Comparison of ENCODE assay signal across 20 cellular contexts in genomic region chr15:88509964-88510363, GRCh38. TPM values are rescaled to one million over a fixed set of nuclear protein-coding genes. Genes with fewer than 3 reads are reported as not detected.
A peak's percentile ranks its signal among the peaks of the same experiment; 100 is the strongest.
DNase-seq lines count a peak whose midpoint lies in the region; ATAC-seq, FAIRE-seq and TF ChIP-seq lines count a peak whose summit lies in the region.
"Had no signal": no experiment of that assay in that cellular context is flagged by ENCODE, and none has a peak within 500 bp of the region (broad histone marks: within the 10 kb centered on the region; RNA-seq: fewer than 3 reads in every experiment).

No MANE protein-coding gene starts in this region.

- H4K20me1 ChIP-seq in GM23338 (replicated peaks; ENCODE audit: insufficient read depth): no peaks in the 10 kb centered on the region

- H3K4me3 ChIP-seq in right cardiac atrium (ENCODE audit: low read length): no peak overlapping the region
- no peak overlapping the region for H3K4me3 ChIP-seq in GM23338
- H3K4me3 ChIP-seq: A549, SK-N-MC had no signal

- no peaks in the 10 kb centered on the region for H3K79me2 ChIP-seq in GM23338 (replicated peaks; ENCODE audit: insufficient read depth)

- ATAC-seq in GM18870 (IDR thresholded peaks at IDR 0.05; ENCODE audit: unreplicated experiment): peak; percentile 56
- ATAC-seq in GM21360 (IDR thresholded peaks at IDR 0.05; ENCODE audit: unreplicated experiment): peak; percentile 37
- ATAC-seq in HG02938 (IDR thresholded peaks at IDR 0.05; ENCODE audit: unreplicated experiment): peak; percentile 59
- ATAC-seq in activated T-helper 17 cell treated with anti-CD3 and anti-CD28 coated beads, Interleukin-2, amount 50 U/mL, for 72 hours (replicated peaks): peak; percentile 32
- ATAC-seq in right cardiac atrium: no peak
- no peak for ATAC-seq in GM23338
- no peak for ATAC-seq in HG03196 (IDR thresholded peaks at IDR 0.05; ENCODE audit: unreplicated experiment)
- ATAC-seq: A549 had no signal

- no peak for FAIRE-seq in frontal cortex (lab: Jason Lieb, UNC)
- FAIRE-seq: A549, H54 had no signal

- H3K9me3 Mint-ChIP-seq in activated T-helper 17 cell treated with anti-CD3 and anti-CD28 coated beads, Interleukin-2, amount 50 U/mL, for 72 hours: no peaks in the 10 kb centered on the region
- no peaks in the 10 kb centered on the region for H3K9me3 Mint-ChIP-seq in GM23338
- H3K9me3 Mint-ChIP-seq: CD4-positive, CD25-positive, alpha-beta regulatory T cell had no signal

- H3F3A ChIP-seq in GM23338 (replicated peaks; ENCODE audit: low read depth): no peaks in the 10 kb centered on the region

- no peaks in the 10 kb centered on the region for H3K36me3 ChIP-seq in GM23338 (ENCODE audit: insufficient read depth)

- intact Hi-C loops in right cardiac atrium (cut with DNase I): no loop called here

- peaks cover 5% of the 10 kb centered on the region for H3K4me1 Mint-ChIP-seq in activated T-helper 17 cell treated with anti-CD3 and anti-CD28 coated beads, Interleukin-2, amount 50 U/mL, for 72 hours
- H3K4me1 Mint-ChIP-seq in GM23338: peaks cover 3% of the 10 kb centered on the region

- 0 out of 2 replicates have a peak, but pooled peaks cover 3% of the 10 kb centered on the region for H3K9me2 ChIP-seq in GM23338 (ENCODE audit: insufficient read depth)

- no peak overlapping the region for H3K27ac ChIP-seq in right cardiac atrium (ENCODE audit: low read length)
- H3K27ac ChIP-seq in GM23338 (ENCODE audit: low read depth): no peak overlapping the region
- H3K27ac ChIP-seq: A549, RWPE1, SK-N-MC had no signal

- no peak overlapping the region for H3K4me3 Mint-ChIP-seq in activated T-helper 17 cell treated with anti-CD3 and anti-CD28 coated beads, Interleukin-2, amount 50 U/mL, for 72 hours
- no peak overlapping the region for H3K4me3 Mint-ChIP-seq in GM23338
- H3K4me3 Mint-ChIP-seq: CD4-positive, CD25-positive, alpha-beta regulatory T cell had no signal

- H3K27ac Mint-ChIP-seq in activated T-helper 17 cell treated with anti-CD3 and anti-CD28 coated beads, Interleukin-2, amount 50 U/mL, for 72 hours: no peak overlapping the region
- no peak overlapping the region for H3K27ac Mint-ChIP-seq in GM23338
- H3K27ac Mint-ChIP-seq: CD4-positive, CD25-positive, alpha-beta regulatory T cell had no signal

- no peaks in the 10 kb centered on the region for H3K4me1 ChIP-seq in right cardiac atrium (ENCODE audit: control insufficient read depth, insufficient read depth, low read length)
- H3K4me1 ChIP-seq in GM23338 (ENCODE audit: insufficient read depth): peaks cover 3% of the 10 kb centered on the region
- H3K4me1 ChIP-seq: A549 had no signal

- no peaks in the 10 kb centered on the region for H3K27me3 ChIP-seq in right cardiac atrium (ENCODE audit: control insufficient read depth, insufficient read depth)
- peaks cover 10% of the 10 kb centered on the region; the same call in 1 of the 2 replicates for H3K27me3 ChIP-seq in GM23338 (ENCODE audit: insufficient read depth)

- DNase-seq in frontal cortex (ENCODE audit: low spot score in 2 of 2): no peak
- DNase-seq in right cardiac atrium: no peak
- DNase-seq in GM23338 (ENCODE audit: low spot score): no peak
- DNase-seq: CD4-positive, CD25-positive, alpha-beta regulatory T cell; DMS79; Kasumi-1; NCI-H1417; NCI-H1694 treated with DMSO at 0.1 percent for 48 hours; NCI-H69; SHP77 treated with DMSO at 0.1 percent for 48 hours; SW 1271 had no signal

- H2AFZ ChIP-seq in GM23338: no peak overlapping the region

- H3K9me3 ChIP-seq in right cardiac atrium (ENCODE audit: control insufficient read depth, low read length): no peaks in the 10 kb centered on the region
- H3K9me3 ChIP-seq: A549 had no signal

- peaks cover 51% of the 10 kb centered on the region for H3K36me3 Mint-ChIP-seq in activated T-helper 17 cell treated with anti-CD3 and anti-CD28 coated beads, Interleukin-2, amount 50 U/mL, for 72 hours (ENCODE audit: low read depth)
- H3K36me3 Mint-ChIP-seq in GM23338 (ENCODE audit: low read depth): peaks cover 16% of the 10 kb centered on the region; the same call in 1 of the 3 replicates

- H3K27me3 Mint-ChIP-seq in activated T-helper 17 cell treated with anti-CD3 and anti-CD28 coated beads, Interleukin-2, amount 50 U/mL, for 72 hours: no peaks in the 10 kb centered on the region
- no peaks in the 10 kb centered on the region for H3K27me3 Mint-ChIP-seq in GM23338 (ENCODE audit: insufficient read depth, low read depth, poor library complexity)
- H3K27me3 Mint-ChIP-seq: CD4-positive, CD25-positive, alpha-beta regulatory T cell had no signal

- TF ChIP-seq CTCF in GM23338 (conservative IDR thresholded peaks at IDR 0.05; ENCODE audit: low read depth in 2 of 2): no peak

- H3K4me2 ChIP-seq in GM23338: no peak overlapping the region
- H3K4me2 ChIP-seq: A549 had no signal

TF ChIP-seq in GM23338, 12 proteins besides CTCF, POLR2A, EP300 and RAD21 (continues in another document):
- no peak for TF ChIP-seq JUNB (IDR thresholded peaks at IDR 0.05; ENCODE audit: unreplicated experiment)
- TF ChIP-seq, protein P1, sequence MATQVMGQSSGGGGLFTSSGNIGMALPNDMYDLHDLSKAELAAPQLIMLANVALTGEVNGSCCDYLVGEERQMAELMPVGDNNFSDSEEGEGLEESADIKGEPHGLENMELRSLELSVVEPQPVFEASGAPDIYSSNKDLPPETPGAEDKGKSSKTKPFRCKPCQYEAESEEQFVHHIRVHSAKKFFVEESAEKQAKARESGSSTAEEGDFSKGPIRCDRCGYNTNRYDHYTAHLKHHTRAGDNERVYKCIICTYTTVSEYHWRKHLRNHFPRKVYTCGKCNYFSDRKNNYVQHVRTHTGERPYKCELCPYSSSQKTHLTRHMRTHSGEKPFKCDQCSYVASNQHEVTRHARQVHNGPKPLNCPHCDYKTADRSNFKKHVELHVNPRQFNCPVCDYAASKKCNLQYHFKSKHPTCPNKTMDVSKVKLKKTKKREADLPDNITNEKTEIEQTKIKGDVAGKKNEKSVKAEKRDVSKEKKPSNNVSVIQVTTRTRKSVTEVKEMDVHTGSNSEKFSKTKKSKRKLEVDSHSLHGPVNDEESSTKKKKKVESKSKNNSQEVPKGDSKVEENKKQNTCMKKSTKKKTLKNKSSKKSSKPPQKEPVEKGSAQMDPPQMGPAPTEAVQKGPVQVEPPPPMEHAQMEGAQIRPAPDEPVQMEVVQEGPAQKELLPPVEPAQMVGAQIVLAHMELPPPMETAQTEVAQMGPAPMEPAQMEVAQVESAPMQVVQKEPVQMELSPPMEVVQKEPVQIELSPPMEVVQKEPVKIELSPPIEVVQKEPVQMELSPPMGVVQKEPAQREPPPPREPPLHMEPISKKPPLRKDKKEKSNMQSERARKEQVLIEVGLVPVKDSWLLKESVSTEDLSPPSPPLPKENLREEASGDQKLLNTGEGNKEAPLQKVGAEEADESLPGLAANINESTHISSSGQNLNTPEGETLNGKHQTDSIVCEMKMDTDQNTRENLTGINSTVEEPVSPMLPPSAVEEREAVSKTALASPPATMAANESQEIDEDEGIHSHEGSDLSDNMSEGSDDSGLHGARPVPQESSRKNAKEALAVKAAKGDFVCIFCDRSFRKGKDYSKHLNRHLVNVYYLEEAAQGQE (IDR thresholded peaks at IDR 0.05; ENCODE audit: unreplicated experiment): no peak

RNA-seq across cellular contexts. Expression of gene DET1, which starts 36.5 kb away (rescaled TPM):
- total RNA-seq in activated T-helper 17 cell treated with anti-CD3 and anti-CD28 coated beads, Interleukin-2, amount 50 U/mL, for 72 hours: 1 to 10 TPM; 2.3 to 4.2 TPM
- total RNA-seq in frontal cortex (8.2 TPM), right cardiac atrium (1 to 10 TPM; 5.1 to 8.0 (median 6.8) TPM)
- polyA plus RNA-seq in right cardiac atrium (6.0 TPM), GM23338 (2016; fragmentation: Nextera tagmentation; extraction: Ambion mirVana) (4.2 and 5.5 TPM in 2 replicates)
- 6.6 and 8.6 TPM in 2 replicates for total RNA-seq in GM23338 (2014; rRNA removed; shearing (Covaris generic))

RNA-seq across cellular contexts. Expression of gene MRPS11, which starts 42.5 kb away (rescaled TPM):
- total RNA-seq in activated T-helper 17 cell treated with anti-CD3 and anti-CD28 coated beads, Interleukin-2, amount 50 U/mL, for 72 hours: 10 to 100 TPM; 44.4 to 75.0 TPM
- total RNA-seq in frontal cortex: 15.9 TPM
- 10 to 100 TPM; 39.4 to 57.9 (median 52.1) TPM for total RNA-seq in right cardiac atrium
- 67.5 TPM for polyA plus RNA-seq in right cardiac atrium
- total RNA-seq in GM23338 (2014; rRNA removed; shearing (Covaris generic)): 35.8 and 36.3 TPM in 2 replicates
- 49.6 and 57.9 TPM in 2 replicates for polyA plus RNA-seq in GM23338 (2016; fragmentation: Nextera tagmentation; extraction: Ambion mirVana)

RNA-seq across cellular contexts. Expression of gene MRPL46, which starts 42.8 kb away (rescaled TPM):
- 10 to 100 TPM; 26.4 to 34.3 TPM for total RNA-seq in activated T-helper 17 cell treated with anti-CD3 and anti-CD28 coated beads, Interleukin-2, amount 50 U/mL, for 72 hours
- total RNA-seq in frontal cortex (15.1 TPM), right cardiac atrium (10 to 100 TPM; 30.0 to 46.3 (median 40.0) TPM)
- polyA plus RNA-seq in right cardiac atrium (67.9 TPM), GM23338 (2016; fragmentation: Nextera tagmentation; extraction: Ambion mirVana) (35.9 and 39.1 TPM in 2 replicates)
- total RNA-seq in GM23338 (2014; rRNA removed; shearing (Covaris generic)): 20.9 and 26.1 TPM in 2 replicates

Comparison
In these comparisons a context has a peak if more than half of its experiments do, and no peak if none do; other contexts are left out.
1. ATAC-seq: peak in GM18870 (single experiment), GM21360 (single experiment), HG02938 (single experiment) and activated T-helper 17 cell treated with anti-CD3 and anti-CD28 coated beads, Interleukin-2, amount 50 U/mL, for 72 hours (single experiment); none in right cardiac atrium (0 of 2), GM23338 (single experiment) and HG03196 (single experiment).